1 cellular context compared by ENCODE assay signal in the genomic region with DNA sequence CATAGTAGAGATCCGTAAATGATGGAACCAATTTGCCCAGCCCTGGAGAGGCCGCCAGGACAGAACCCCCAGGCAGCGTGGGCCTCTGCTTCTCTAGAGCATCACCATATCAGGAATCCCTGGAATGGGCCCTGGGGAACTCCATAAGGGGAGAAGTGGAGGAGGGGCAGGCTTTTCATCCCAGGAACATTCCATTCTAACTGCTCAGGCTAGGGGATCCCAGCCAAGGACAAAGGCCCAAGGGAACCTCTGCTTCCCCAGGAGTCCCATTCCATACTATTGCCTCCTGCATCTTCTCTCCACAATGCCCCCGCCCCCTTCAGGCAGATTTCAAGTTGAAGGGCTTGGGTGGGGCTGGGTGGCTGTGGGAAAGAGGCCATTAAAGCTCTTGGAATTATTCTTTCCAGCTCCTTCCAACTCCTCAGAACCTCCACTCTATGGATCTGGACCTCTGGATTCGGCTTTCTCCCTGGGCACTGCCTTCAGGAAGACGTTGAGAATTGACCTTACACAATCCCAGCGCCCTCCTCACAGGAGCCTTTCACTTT.
TF ChIP-seq lines count a peak whose summit lies in the region.

No MANE protein-coding gene starts in this region.

TF ChIP-seq in IMR-90, 13 proteins besides CTCF, POLR2A, EP300 and RAD21:
- TF ChIP-seq, protein P1, sequence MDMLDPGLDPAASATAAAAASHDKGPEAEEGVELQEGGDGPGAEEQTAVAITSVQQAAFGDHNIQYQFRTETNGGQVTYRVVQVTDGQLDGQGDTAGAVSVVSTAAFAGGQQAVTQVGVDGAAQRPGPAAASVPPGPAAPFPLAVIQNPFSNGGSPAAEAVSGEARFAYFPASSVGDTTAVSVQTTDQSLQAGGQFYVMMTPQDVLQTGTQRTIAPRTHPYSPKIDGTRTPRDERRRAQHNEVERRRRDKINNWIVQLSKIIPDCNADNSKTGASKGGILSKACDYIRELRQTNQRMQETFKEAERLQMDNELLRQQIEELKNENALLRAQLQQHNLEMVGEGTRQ (IDR thresholded peaks at IDR 0.05; ENCODE audit: low read depth, low read length), result no peak
- TF ChIP-seq, protein P2, sequence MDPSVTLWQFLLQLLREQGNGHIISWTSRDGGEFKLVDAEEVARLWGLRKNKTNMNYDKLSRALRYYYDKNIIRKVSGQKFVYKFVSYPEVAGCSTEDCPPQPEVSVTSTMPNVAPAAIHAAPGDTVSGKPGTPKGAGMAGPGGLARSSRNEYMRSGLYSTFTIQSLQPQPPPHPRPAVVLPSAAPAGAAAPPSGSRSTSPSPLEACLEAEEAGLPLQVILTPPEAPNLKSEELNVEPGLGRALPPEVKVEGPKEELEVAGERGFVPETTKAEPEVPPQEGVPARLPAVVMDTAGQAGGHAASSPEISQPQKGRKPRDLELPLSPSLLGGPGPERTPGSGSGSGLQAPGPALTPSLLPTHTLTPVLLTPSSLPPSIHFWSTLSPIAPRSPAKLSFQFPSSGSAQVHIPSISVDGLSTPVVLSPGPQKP (IDR thresholded peaks at IDR 0.05; ENCODE audit: borderline replicate concordance, low read depth, low read length), result no peak
- no peak for TF ChIP-seq MXI1 (IDR thresholded peaks at IDR 0.05; ENCODE audit: borderline replicate concordance, low read depth, low read length)
- TF ChIP-seq MAFK (IDR thresholded peaks at IDR 0.05; ENCODE audit: low read depth, low read length), result no peak
- no peak for TF ChIP-seq CHD1 (IDR thresholded peaks at IDR 0.05; ENCODE audit: low read depth, low read length)
- TF ChIP-seq FOS (IDR thresholded peaks at IDR 0.05; ENCODE audit: low read depth, low read length), result peak; percentile 55
- peak; percentile 62 for TF ChIP-seq RCOR1 (IDR thresholded peaks at IDR 0.05; ENCODE audit: insufficient replicate concordance, low read length)
- no peak for TF ChIP-seq NFE2L2 (IDR thresholded peaks at IDR 0.05; ENCODE audit: low read depth, low read length)
- no peak for TF ChIP-seq RFX5 (IDR thresholded peaks at IDR 0.05; ENCODE audit: low read depth, low read length)
- TF ChIP-seq CEBPB (IDR thresholded peaks at IDR 0.05; ENCODE audit: low read depth, low read length), result no peak
- 0 out of 2 replicates have a peak, but pooled peaks have one; percentile 39 for TF ChIP-seq BHLHE40 (IDR thresholded peaks at IDR 0.05; ENCODE audit: low read depth, low read length)
- no peak; the same call in 1 of the 2 replicates for TF ChIP-seq MAZ (IDR thresholded peaks at IDR 0.05; ENCODE audit: borderline replicate concordance, low read depth, low read length)
- TF ChIP-seq SMC3 (IDR thresholded peaks at IDR 0.05; ENCODE audit: low read depth, low read length), result peak; percentile 15; the same call in 1 of the 2 replicates
